Comparison of ENCODE assay signal across 8 cellular contexts in genomic region chr11:63917685-63918523, GRCh38. TPM values are rescaled to one million over a fixed set of nuclear protein-coding genes. Genes with fewer than 3 reads are reported as not detected.
DNase-seq lines count a peak whose midpoint lies in the region; ATAC-seq and TF ChIP-seq lines count a peak whose summit lies in the region.

No MANE protein-coding gene starts in this region.

- H3K27ac Mint-ChIP-seq in activated naive CD4-positive, alpha-beta T cell treated with anti-CD3 and anti-CD28 coated beads, Interleukin-2, amount 10 ng/mL, durations not matched to agents 7 days and 5 days, result no peak overlapping the region
- peak overlapping the region; percentile 57 for H3K27ac Mint-ChIP-seq in osteocyte (ENCODE audit: unreplicated experiment)

- intact Hi-C loops in head of caudate nucleus (cut with DNase I), result loop anchor here (2.0 kb wide), 1 partner anchor 27 kb away; no protein-coding TSS in a partner anchor

- H3K4me1 Mint-ChIP-seq in activated naive CD4-positive, alpha-beta T cell treated with anti-CD3 and anti-CD28 coated beads, Interleukin-2, amount 10 ng/mL, durations not matched to agents 7 days and 5 days, result peaks cover 15% of the 10 kb centered on the region
- peaks cover 16% of the 10 kb centered on the region for H3K4me1 Mint-ChIP-seq in osteocyte (ENCODE audit: unreplicated experiment)

- TF ChIP-seq CTCF in osteocyte (IDR thresholded peaks at IDR 0.05), result no peak

- H3K27me3 Mint-ChIP-seq in activated naive CD4-positive, alpha-beta T cell treated with anti-CD3 and anti-CD28 coated beads, Interleukin-2, amount 10 ng/mL, durations not matched to agents 7 days and 5 days, result peaks cover 86% of the 10 kb centered on the region
- H3K27me3 Mint-ChIP-seq in osteocyte (ENCODE audit: unreplicated experiment), result peaks cover 4% of the 10 kb centered on the region

- ATAC-seq in HG03460 (IDR thresholded peaks at IDR 0.05; ENCODE audit: unreplicated experiment), result no peak

- no peaks in the 10 kb centered on the region for H3K36me3 Mint-ChIP-seq in activated naive CD4-positive, alpha-beta T cell treated with anti-CD3 and anti-CD28 coated beads, Interleukin-2, amount 10 ng/mL, durations not matched to agents 7 days and 5 days
- H3K36me3 Mint-ChIP-seq in osteocyte (ENCODE audit: unreplicated experiment), result no peaks in the 10 kb centered on the region

- DNase-seq in stimulated activated CD4-positive, alpha-beta T cell treated with anti-CD3 and anti-CD28 coated beads, Interleukin-15, amount 100 ng/mL, for 24 hours, result peak; percentile 43
- no peak for DNase-seq in stimulated activated CD4-positive, alpha-beta T cell treated with anti-CD3 and anti-CD28 coated beads, Interleukin-12 subunit alpha, Interleukin-12 subunit beta, amount 100 ng/mL, for 4 hours
- DNase-seq in NCI-H748 treated with DMSO at 0.1 percent for 48 hours (lab: John Stamatoyannopoulos, UW) (peak; percentile 46), head of caudate nucleus (peak; percentile 59 to 92 (median 78)), osteocyte (ENCODE audit: extremely low spot score, unreplicated experiment) (no peak), HuH-7.5 (ENCODE audit: low spot score) (no peak)
- DNase-seq in activated naive CD4-positive, alpha-beta T cell treated with anti-CD3 and anti-CD28 coated beads, Interleukin-2, amount 10 ng/mL, durations not matched to agents 7 days and 5 days, result peak; percentile 55

- CTCF ChIA-PET in activated naive CD4-positive, alpha-beta T cell treated with anti-CD3 and anti-CD28 coated beads, Interleukin-2, amount 10 ng/mL, durations not matched to agents 7 days and 5 days (lab: Charles Lee), result interaction anchor here (0.7 to 1.3 kb wide), 5 partner anchors 11 to 232 kb away, joined by 3 to 6 read pairs (median 4); no protein-coding TSS in a partner anchor

- H3K9me3 Mint-ChIP-seq in activated naive CD4-positive, alpha-beta T cell treated with anti-CD3 and anti-CD28 coated beads, Interleukin-2, amount 10 ng/mL, durations not matched to agents 7 days and 5 days, result no peaks in the 10 kb centered on the region
- H3K9me3 Mint-ChIP-seq in osteocyte (ENCODE audit: unreplicated experiment), result no peaks in the 10 kb centered on the region

- peak overlapping the region; percentile 44 for H3K4me3 Mint-ChIP-seq in activated naive CD4-positive, alpha-beta T cell treated with anti-CD3 and anti-CD28 coated beads, Interleukin-2, amount 10 ng/mL, durations not matched to agents 7 days and 5 days
- peak overlapping the region; percentile 60 for H3K4me3 Mint-ChIP-seq in osteocyte (ENCODE audit: unreplicated experiment)

RNA-seq across cellular contexts. Expression of gene RCOR2, which starts 0.9 kb away (rescaled TPM):
- 2.5 and 2.6 TPM in 2 replicates for total RNA-seq in osteocyte

RNA-seq across cellular contexts. Expression of gene NAA40, which starts 20.9 kb away (rescaled TPM):
- total RNA-seq in osteocyte, result 24.0 and 28.1 TPM in 2 replicates

RNA-seq across cellular contexts. Expression of gene COX8A, which starts 56.5 kb away (rescaled TPM):
- total RNA-seq in osteocyte, result 253 and 265 TPM in 2 replicates

Comparison
In these comparisons a context has a peak if more than half of its experiments do, and no peak if none do; other contexts are left out.
1. DNase-seq: peak in stimulated activated CD4-positive, alpha-beta T cell treated with anti-CD3 and anti-CD28 coated beads, Interleukin-15, amount 100 ng/mL, for 24 hours (single experiment), NCI-H748 treated with DMSO at 0.1 percent for 48 hours (single experiment), activated naive CD4-positive, alpha-beta T cell treated with anti-CD3 and anti-CD28 coated beads, Interleukin-2, amount 10 ng/mL, durations not matched to agents 7 days and 5 days (single experiment) and head of caudate nucleus (42 of 42); none in stimulated activated CD4-positive, alpha-beta T cell treated with anti-CD3 and anti-CD28 coated beads, Interleukin-12 subunit alpha, Interleukin-12 subunit beta, amount 100 ng/mL, for 4 hours (single experiment), osteocyte (single experiment) and HuH-7.5 (single experiment).